ENCODE assay signal across 8 cellular contexts in the genomic region with DNA sequence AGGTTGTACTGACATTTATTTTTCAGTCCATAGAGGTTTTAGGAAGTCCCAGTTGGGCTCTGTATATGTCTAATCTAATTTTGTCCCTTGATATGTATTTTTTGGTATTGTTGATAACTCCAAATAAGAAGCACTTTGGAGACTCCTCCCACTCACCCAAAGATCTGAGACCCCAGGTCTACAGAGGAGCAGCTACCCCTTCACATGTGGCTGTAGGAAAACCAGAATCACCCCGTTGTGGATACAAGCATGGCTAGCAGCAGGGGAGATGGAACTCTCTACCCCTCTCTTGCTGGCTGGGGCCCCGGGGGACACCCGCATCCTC. TPM values are rescaled to one million over a fixed set of nuclear protein-coding genes. Genes with fewer than 3 reads are reported as not detected.
A peak's percentile ranks its signal among the peaks of the same experiment; 100 is the strongest.
DNase-seq lines count a peak whose midpoint lies in the region; ATAC-seq and TF ChIP-seq lines count a peak whose summit lies in the region.

No MANE protein-coding gene starts in this region.

- no peak for ATAC-seq in natural killer cell treated with Interleukin-12 subunit alpha and Interleukin-12 subunit beta and Interleukin-15 and Interleukin-18, amount 100 ng/mL, for 72 hours
- ATAC-seq in left colon = no peak

- H3K27me3 ChIP-seq in Loucy (ENCODE audit: insufficient read depth, low read length, poor library complexity, severe bottlenecking) (no peaks in the 10 kb centered on the region), duodenal mucosa (ENCODE audit: control insufficient read depth in 1 of 2, insufficient read depth in 2 of 2, low read length in 2 of 2) (peaks cover 27 to 67% of the 10 kb centered on the region in 2 donors)

- DNase-seq in AG09309 (ENCODE audit: low read depth) (no peak), HCEC 1CT (no peak), NCI-H2227 (lab: John Stamatoyannopoulos, UW; ENCODE audit: unreplicated experiment) (no peak), left colon (no peak)
- no peak for DNase-seq in natural killer cell treated with Interleukin-12 subunit alpha and Interleukin-12 subunit beta and Interleukin-15 and Interleukin-18, amount 100 ng/mL, for 72 hours (ENCODE audit: low spot score)
- DNase-seq in activated CD4-positive, CD25-positive, alpha-beta regulatory T cell (lab: John Stamatoyannopoulos, UW) = no peak

- peak overlapping the region; percentile 85 for H2AFZ ChIP-seq in Loucy (ENCODE audit: low read length)

- no peaks in the 10 kb centered on the region for H3K9me3 Mint-ChIP-seq in natural killer cell treated with Interleukin-12 subunit alpha and Interleukin-12 subunit beta and Interleukin-15 and Interleukin-18, amount 100 ng/mL, for 72 hours

- H3K9me3 ChIP-seq in Loucy (ENCODE audit: insufficient read depth, low read depth, low read length) = no peaks in the 10 kb centered on the region
- H3K9me3 ChIP-seq in duodenal mucosa (ENCODE audit: control insufficient read depth in 1 of 2, low read length in 2 of 2) = no peaks in the 10 kb centered on the region

- H3K4me1 ChIP-seq in Loucy (ENCODE audit: insufficient read depth, low read length, poor library complexity, severe bottlenecking) (peaks cover 57% of the 10 kb centered on the region), duodenal mucosa (ENCODE audit: control insufficient read depth in 1 of 2, insufficient read depth in 2 of 2, low read length in 2 of 2) (peaks cover 7 to 12% of the 10 kb centered on the region in 2 donors)

- H4K20me1 ChIP-seq in Loucy (ENCODE audit: insufficient read depth, low read length, poor library complexity, severe bottlenecking) = peaks cover 22% of the 10 kb centered on the region

- H3K4me3 Mint-ChIP-seq in natural killer cell treated with Interleukin-12 subunit alpha and Interleukin-12 subunit beta and Interleukin-15 and Interleukin-18, amount 100 ng/mL, for 72 hours = peak overlapping the region; percentile 72

- peaks cover 6% of the 10 kb centered on the region for H3K36me3 Mint-ChIP-seq in natural killer cell treated with Interleukin-12 subunit alpha and Interleukin-12 subunit beta and Interleukin-15 and Interleukin-18, amount 100 ng/mL, for 72 hours

- H3K4me2 ChIP-seq in Loucy (ENCODE audit: low read depth, low read length, poor library complexity, severe bottlenecking) = peak overlapping the region; percentile 81

- intact Hi-C loops in left colon (cut with DNase I, micrococcal nuclease) = no loop called here

- peaks cover 18 to 23% of the 10 kb centered on the region in 2 donors for H3K4me1 Mint-ChIP-seq in natural killer cell treated with Interleukin-12 subunit alpha and Interleukin-12 subunit beta and Interleukin-15 and Interleukin-18, amount 100 ng/mL, for 72 hours (ENCODE audit: low read depth in 2 of 2)

- peaks cover 32 to 41% of the 10 kb centered on the region in 2 donors for H3K27me3 Mint-ChIP-seq in natural killer cell treated with Interleukin-12 subunit alpha and Interleukin-12 subunit beta and Interleukin-15 and Interleukin-18, amount 100 ng/mL, for 72 hours

- H3K9ac ChIP-seq in Loucy (ENCODE audit: low read depth, low read length, poor library complexity, severe bottlenecking) (peak overlapping the region; percentile 72), duodenal mucosa (ENCODE audit: low read depth in 1 of 2, low read length in 2 of 2) (no peak overlapping the region)

- TF ChIP-seq CTCF in AG09309 (IDR thresholded peaks at IDR 0.05; ENCODE audit: control insufficient read depth, insufficient read depth, low read depth, low read length, missing control alignments) (no peak), Loucy (conservative IDR thresholded peaks at IDR 0.05; ENCODE audit: low read length) (no peak)

- peaks cover 28% of the 10 kb centered on the region for H3K79me2 ChIP-seq in Loucy (ENCODE audit: insufficient read depth, low read length)

- no peak overlapping the region for H3K27ac Mint-ChIP-seq in natural killer cell treated with Interleukin-12 subunit alpha and Interleukin-12 subunit beta and Interleukin-15 and Interleukin-18, amount 100 ng/mL, for 72 hours

- H3F3A ChIP-seq in Loucy (ENCODE audit: low read depth) = peaks cover 14% of the 10 kb centered on the region

- H3K4me3 ChIP-seq in AG09309 (ENCODE audit: control insufficient read depth, low read depth, low read length) = peak overlapping the region; percentile 43
- peak overlapping the region; percentile 76 for H3K4me3 ChIP-seq in Loucy (ENCODE audit: low read length, poor library complexity, severe bottlenecking)
- peak overlapping the region; percentile 62 to 63 for H3K4me3 ChIP-seq in duodenal mucosa (ENCODE audit: low read depth in 1 of 2, low read length in 2 of 2)

- peaks cover 15% of the 10 kb centered on the region for H3K36me3 ChIP-seq in Loucy (ENCODE audit: insufficient read depth, low read length)
- no peaks in the 10 kb centered on the region for H3K36me3 ChIP-seq in duodenal mucosa (ENCODE audit: control insufficient read depth in 1 of 2, insufficient read depth in 2 of 2, low read length in 2 of 2)

- H3K27ac ChIP-seq in duodenal mucosa (ENCODE audit: low read depth, low read length) = no peak overlapping the region

- H3K9me2 ChIP-seq in Loucy (replicated peaks; ENCODE audit: low read depth, low read length) = no peaks in the 10 kb centered on the region

RNA-seq across cellular contexts. Expression of gene HHEX, which starts 9.4 kb away (rescaled TPM):
- total RNA-seq in natural killer cell treated with Interleukin-12 subunit alpha and Interleukin-12 subunit beta and Interleukin-15 and Interleukin-18, amount 100 ng/mL, for 72 hours = 1 to 10 TPM in 1 of 2 donors, under 1 TPM in 1; 0.33 to 1.8 TPM
- 1 to 10 TPM; 2.5 to 4.8 TPM for total RNA-seq in left colon
